ENCODE assay signal across 8 cellular contexts in genomic region chr1:230120949-230121381, GRCh38. TPM values are rescaled to one million over a fixed set of nuclear protein-coding genes. Genes with fewer than 3 reads are reported as not detected.
A peak's percentile ranks its signal among the peaks of the same experiment; 100 is the strongest.
DNase-seq lines count a peak whose midpoint lies in the region; ATAC-seq and TF ChIP-seq lines count a peak whose summit lies in the region.

No MANE protein-coding gene starts in this region.

- no peak overlapping the region for H3K4me3 ChIP-seq in AG10803 (ENCODE audit: low read length)
- no peak overlapping the region for H3K4me3 ChIP-seq in WERI-Rb-1 (ENCODE audit: low read depth, low read length)
- H3K4me3 ChIP-seq in liver (ENCODE audit: low read depth in 1 of 3, low read length in 3 of 3), result no peak overlapping the region

- peaks cover 27% of the 10 kb centered on the region for H3K36me3 Mint-ChIP-seq in activated naive CD8-positive, alpha-beta T cell treated with anti-CD3 and anti-CD28 coated beads for 36 hours

- peak; percentile 32 for DNase-seq in AG10803 (ENCODE audit: low read depth)
- peak; percentile 58 for DNase-seq in HEK293T (ENCODE audit: extremely low spot score)
- peak; percentile 58 for DNase-seq in WERI-Rb-1
- no peak for DNase-seq in activated naive CD8-positive, alpha-beta T cell treated with anti-CD3 and anti-CD28 coated beads for 36 hours
- no peak for DNase-seq in activated CD4-positive, alpha-beta T cell treated with anti-CD3 and anti-CD28 coated beads, Interleukin-2, amount 50 U/mL, for 48 hours
- no peak for DNase-seq in NCI-H2107 (lab: John Stamatoyannopoulos, UW)

- peak; percentile 53 for TF ChIP-seq CTCF in AG10803 (conservative IDR thresholded peaks at IDR 0.05; ENCODE audit: low read length)
- peak; percentile 73 for TF ChIP-seq CTCF in WERI-Rb-1 (IDR thresholded peaks at IDR 0.05; ENCODE audit: low read depth, low read length)
- peak; percentile 86 for TF ChIP-seq CTCF in liver (IDR thresholded peaks at IDR 0.05; ENCODE audit: low read depth, low read length, missing input control)

- POLR2A ChIA-PET in HEK293T (lab: Yijun Ruan, JAX), result no interaction called here

- 64% methylated on average over 9 of the region's 9 CpGs for WGBS in liver

- H3K27me3 ChIP-seq in WERI-Rb-1 (ENCODE audit: insufficient read depth, low read depth, severe bottlenecking) (no peaks in the 10 kb centered on the region), liver (ENCODE audit: control insufficient read depth in 4 of 4, insufficient read depth in 4 of 4, low read length in 3 of 4) (no peaks in the 10 kb centered on the region)

- peaks cover 11 to 38% (median 26%) of the 10 kb centered on the region in 4 donors for H3K4me1 ChIP-seq in liver (ENCODE audit: control insufficient read depth in 4 of 4, insufficient read depth in 4 of 4, low read length in 3 of 4)

- H3K36me3 ChIP-seq in WERI-Rb-1, result no peaks in the 10 kb centered on the region; the same call in 1 of the 2 replicates
- H3K36me3 ChIP-seq in liver (ENCODE audit: control insufficient read depth in 4 of 4, insufficient read depth in 3 of 4, low read depth in 1 of 4, low read length in 3 of 4), result peaks cover 0 to 4% (median under 1%) of the 10 kb centered on the region in 4 donors

- H3K9ac ChIP-seq in liver (ENCODE audit: low read depth in 1 of 2, low read length in 2 of 2), result no peak overlapping the region

- no peaks in the 10 kb centered on the region for H3K27me3 Mint-ChIP-seq in activated naive CD8-positive, alpha-beta T cell treated with anti-CD3 and anti-CD28 coated beads for 36 hours

- H3K27ac ChIP-seq in WERI-Rb-1 (no peak overlapping the region), liver (ENCODE audit: low read depth in 1 of 2, low read length in 2 of 2) (peak overlapping the region in 1 of 2 donors; percentile 33)

- no peak for ATAC-seq in GM21367 (IDR thresholded peaks at IDR 0.05; ENCODE audit: unreplicated experiment)

- TF ChIP-seq RAD21 in liver (IDR thresholded peaks at IDR 0.05), result peak; percentile 63 to 82

- CTCF ChIA-PET in HEK293T (lab: Yijun Ruan, JAX), result interaction anchor here (0.7 to 1.3 kb wide), 4 partner anchors 9 to 41 kb away, joined by 3 to 6 read pairs (median 4); no protein-coding TSS in a partner anchor

- no peak overlapping the region for H3K4me3 Mint-ChIP-seq in activated naive CD8-positive, alpha-beta T cell treated with anti-CD3 and anti-CD28 coated beads for 36 hours

- no peaks in the 10 kb centered on the region for H3K9me3 Mint-ChIP-seq in activated naive CD8-positive, alpha-beta T cell treated with anti-CD3 and anti-CD28 coated beads for 36 hours

- H3K4me1 Mint-ChIP-seq in activated naive CD8-positive, alpha-beta T cell treated with anti-CD3 and anti-CD28 coated beads for 36 hours, result peaks cover 66% of the 10 kb centered on the region

- H3K9me3 ChIP-seq in WERI-Rb-1 (ENCODE audit: severe bottlenecking) (no peaks in the 10 kb centered on the region), liver (ENCODE audit: control insufficient read depth in 4 of 4, low read length in 3 of 4) (no peaks in the 10 kb centered on the region)

- H3K27ac Mint-ChIP-seq in activated naive CD8-positive, alpha-beta T cell treated with anti-CD3 and anti-CD28 coated beads for 36 hours, result no peak overlapping the region

TF ChIP-seq in HEK293T, 16 proteins besides CTCF, POLR2A, EP300 and RAD21:
- TF ChIP-seq NFRKB (IDR thresholded peaks at IDR 0.05) (no peak), L3MBTL2 (conservative IDR thresholded peaks at IDR 0.05) (no peak), CTBP1 (IDR thresholded peaks at IDR 0.05; ENCODE audit: borderline replicate concordance) (no peak), LEF1 (IDR thresholded peaks at IDR 0.05; ENCODE audit: borderline replicate concordance) (no peak), HDGF (IDR thresholded peaks at IDR 0.05; ENCODE audit: borderline replicate concordance) (no peak), SP1 (IDR thresholded peaks at IDR 0.05) (no peak), ELF4 (IDR thresholded peaks at IDR 0.05) (no peak), ARNT (IDR thresholded peaks at IDR 0.05) (no peak), ZNF384 (IDR thresholded peaks at IDR 0.05) (no peak), SUZ12 (IDR thresholded peaks at IDR 0.05) (no peak), FOXA1 (IDR thresholded peaks at IDR 0.05) (no peak), FOXK2 (IDR thresholded peaks at IDR 0.05) (no peak), FOXM1 (IDR thresholded peaks at IDR 0.05; ENCODE audit: borderline replicate concordance) (no peak), TARDBP (IDR thresholded peaks at IDR 0.05) (no peak), PKNOX1 (IDR thresholded peaks at IDR 0.05) (no peak)

TF ChIP-seq in liver, 16 proteins besides CTCF, POLR2A, EP300 and RAD21:
- TF ChIP-seq GABPA (IDR thresholded peaks at IDR 0.05 in 1 of 2, conservative IDR thresholded peaks at IDR 0.05 in 1 of 2), result no peak
- TF ChIP-seq RXRA (IDR thresholded peaks at IDR 0.05), result peak; percentile 79 to 80
- TF ChIP-seq SP1 (IDR thresholded peaks at IDR 0.05), result peak; percentile 60
- TF ChIP-seq JUND (IDR thresholded peaks at IDR 0.05), result no peak
- peak; percentile 38 for TF ChIP-seq NR2F2 (IDR thresholded peaks at IDR 0.05)
- no peak for TF ChIP-seq TAF1 (conservative IDR thresholded peaks at IDR 0.05)
- peak; percentile 97 for TF ChIP-seq MAX (IDR thresholded peaks at IDR 0.05)
- TF ChIP-seq ATF3 (IDR thresholded peaks at IDR 0.05), result no peak
- TF ChIP-seq FOXA2 (IDR thresholded peaks at IDR 0.05), result peak; percentile 96
- TF ChIP-seq HNF4G (IDR thresholded peaks at IDR 0.05), result no peak
- TF ChIP-seq YY1 (IDR thresholded peaks at IDR 0.05), result peak; percentile 25
- peak; percentile 88 to 92 for TF ChIP-seq EGR1 (IDR thresholded peaks at IDR 0.05; ENCODE audit: low read depth in 2 of 2)
- no peak for TF ChIP-seq ZBTB33 (IDR thresholded peaks at IDR 0.05)
- no peak for TF ChIP-seq REST (IDR thresholded peaks at IDR 0.05)
- peak; percentile 93 for TF ChIP-seq FOXA1 (IDR thresholded peaks at IDR 0.05)
- peak; percentile 58 to 64 for TF ChIP-seq HNF4A (conservative IDR thresholded peaks at IDR 0.05)
TF ChIP-seq in liver: peak in this region for 9.

RNA-seq across cellular contexts. Expression of gene GALNT2, which starts 53.9 kb away (rescaled TPM):
- 100 to 1,000 TPM in 1 of 2 donors, 10 to 100 TPM in 1; 75.8 to 153 TPM for total RNA-seq in liver
- polyA plus RNA-seq in liver, result 100 to 1,000 TPM in 1 of 2 donors, 10 to 100 TPM in 1; 47.5 to 182 TPM
- 10 to 100 TPM; 46.5 to 48.2 TPM for total RNA-seq in activated naive CD8-positive, alpha-beta T cell treated with anti-CD3 and anti-CD28 coated beads for 36 hours

Comparison
In these comparisons a context has a peak if more than half of its experiments do, and no peak if none do; other contexts are left out.
1. DNase-seq: peak in AG10803 (single experiment), HEK293T (single experiment) and WERI-Rb-1 (single experiment); none in activated naive CD8-positive, alpha-beta T cell treated with anti-CD3 and anti-CD28 coated beads for 36 hours (single experiment), activated CD4-positive, alpha-beta T cell treated with anti-CD3 and anti-CD28 coated beads, Interleukin-2, amount 50 U/mL, for 48 hours (0 of 2) and NCI-H2107 (single experiment).
2. Peak in every context shown above with its lines, with median percentiles within 50 percentile points of each other: CTCF ChIP-seq.